ENCODE assay signal across 1 cellular context in the genomic region with DNA sequence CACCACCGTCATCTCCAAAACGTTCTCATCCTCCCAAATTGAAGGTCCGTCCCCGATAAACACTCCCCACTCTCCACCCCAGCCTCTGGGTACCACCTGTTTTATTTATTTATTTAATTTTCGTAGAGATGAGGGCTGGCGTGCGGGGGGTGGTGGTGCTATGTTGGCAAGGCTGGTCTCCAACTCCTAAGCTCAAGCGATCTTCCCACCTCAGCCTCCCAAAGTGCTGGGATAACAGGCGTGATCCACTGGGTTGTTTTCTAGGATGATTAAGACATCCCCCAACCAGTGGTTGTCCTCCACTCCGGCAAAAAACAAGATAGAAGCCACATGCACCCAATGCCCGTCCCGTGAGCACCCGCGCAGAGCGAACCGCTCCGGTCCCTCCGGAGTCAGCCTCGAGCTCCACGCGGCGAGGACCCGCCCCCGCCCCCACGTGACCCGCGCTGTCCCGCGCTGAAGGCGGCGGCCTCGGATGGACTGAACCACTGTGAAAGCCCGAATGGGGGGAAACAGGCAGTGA.
TF ChIP-seq lines count a peak whose summit lies in the region.

No MANE protein-coding gene starts in this region.

TF ChIP-seq in K562, 482 proteins besides CTCF, POLR2A, EP300 and RAD21 (continued from another document and continues in another):
- TF ChIP-seq TEAD1 (CRISPR knock-in tag; IDR thresholded peaks at IDR 0.05) = peak in 1 of 2 experiments; percentile 96; a peak in 2 of 4 replicates
- peak; percentile 49; the same call in 1 of the 2 replicates for TF ChIP-seq POLR2H (tag; IDR thresholded peaks at IDR 0.05; ENCODE audit: low read depth)
- no peak for TF ChIP-seq CC2D1A (IDR thresholded peaks at IDR 0.05)
- TF ChIP-seq, protein P1, sequence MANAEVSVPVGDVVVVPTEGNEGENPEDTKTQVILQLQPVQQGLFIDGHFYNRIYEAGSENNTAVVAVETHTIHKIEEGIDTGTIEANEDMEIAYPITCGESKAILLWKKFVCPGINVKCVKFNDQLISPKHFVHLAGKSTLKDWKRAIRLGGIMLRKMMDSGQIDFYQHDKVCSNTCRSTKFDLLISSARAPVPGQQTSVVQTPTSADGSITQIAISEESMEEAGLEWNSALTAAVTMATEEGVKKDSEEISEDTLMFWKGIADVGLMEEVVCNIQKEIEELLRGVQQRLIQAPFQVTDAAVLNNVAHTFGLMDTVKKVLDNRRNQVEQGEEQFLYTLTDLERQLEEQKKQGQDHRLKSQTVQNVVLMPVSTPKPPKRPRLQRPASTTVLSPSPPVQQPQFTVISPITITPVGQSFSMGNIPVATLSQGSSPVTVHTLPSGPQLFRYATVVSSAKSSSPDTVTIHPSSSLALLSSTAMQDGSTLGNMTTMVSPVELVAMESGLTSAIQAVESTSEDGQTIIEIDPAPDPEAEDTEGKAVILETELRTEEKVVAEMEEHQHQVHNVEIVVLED (CRISPR knock-in tag; IDR thresholded peaks at IDR 0.05) = 0 out of 2 replicates have a peak, but pooled peaks have one; percentile 44
- no peak; the same call in 1 of the 2 replicates for TF ChIP-seq SREBF1 (IDR thresholded peaks at IDR 0.05; ENCODE audit: borderline replicate concordance, low read depth, low read length)
- 0 out of 2 replicates have a peak, but pooled peaks have one; percentile 23 for TF ChIP-seq CBFA2T3 (IDR thresholded peaks at IDR 0.05)
- TF ChIP-seq DMBX1 (CRISPR knock-in tag; IDR thresholded peaks at IDR 0.05; ENCODE audit: borderline replicate concordance) = peak; percentile 94
- TF ChIP-seq ZNF263 (CRISPR knock-in tag; IDR thresholded peaks at IDR 0.05; ENCODE audit: borderline replicate concordance) = peak; percentile 83
- 0 out of 2 replicates have a peak, but pooled peaks have one; percentile 33 for TF ChIP-seq ZBTB7A (IDR thresholded peaks at IDR 0.05; ENCODE audit: borderline replicate concordance, control insufficient read depth, low read depth, low read length)
- no peak for TF ChIP-seq SIRT6 (IDR thresholded peaks at IDR 0.05; ENCODE audit: low read depth, low read length)
- TF ChIP-seq, protein P2, sequence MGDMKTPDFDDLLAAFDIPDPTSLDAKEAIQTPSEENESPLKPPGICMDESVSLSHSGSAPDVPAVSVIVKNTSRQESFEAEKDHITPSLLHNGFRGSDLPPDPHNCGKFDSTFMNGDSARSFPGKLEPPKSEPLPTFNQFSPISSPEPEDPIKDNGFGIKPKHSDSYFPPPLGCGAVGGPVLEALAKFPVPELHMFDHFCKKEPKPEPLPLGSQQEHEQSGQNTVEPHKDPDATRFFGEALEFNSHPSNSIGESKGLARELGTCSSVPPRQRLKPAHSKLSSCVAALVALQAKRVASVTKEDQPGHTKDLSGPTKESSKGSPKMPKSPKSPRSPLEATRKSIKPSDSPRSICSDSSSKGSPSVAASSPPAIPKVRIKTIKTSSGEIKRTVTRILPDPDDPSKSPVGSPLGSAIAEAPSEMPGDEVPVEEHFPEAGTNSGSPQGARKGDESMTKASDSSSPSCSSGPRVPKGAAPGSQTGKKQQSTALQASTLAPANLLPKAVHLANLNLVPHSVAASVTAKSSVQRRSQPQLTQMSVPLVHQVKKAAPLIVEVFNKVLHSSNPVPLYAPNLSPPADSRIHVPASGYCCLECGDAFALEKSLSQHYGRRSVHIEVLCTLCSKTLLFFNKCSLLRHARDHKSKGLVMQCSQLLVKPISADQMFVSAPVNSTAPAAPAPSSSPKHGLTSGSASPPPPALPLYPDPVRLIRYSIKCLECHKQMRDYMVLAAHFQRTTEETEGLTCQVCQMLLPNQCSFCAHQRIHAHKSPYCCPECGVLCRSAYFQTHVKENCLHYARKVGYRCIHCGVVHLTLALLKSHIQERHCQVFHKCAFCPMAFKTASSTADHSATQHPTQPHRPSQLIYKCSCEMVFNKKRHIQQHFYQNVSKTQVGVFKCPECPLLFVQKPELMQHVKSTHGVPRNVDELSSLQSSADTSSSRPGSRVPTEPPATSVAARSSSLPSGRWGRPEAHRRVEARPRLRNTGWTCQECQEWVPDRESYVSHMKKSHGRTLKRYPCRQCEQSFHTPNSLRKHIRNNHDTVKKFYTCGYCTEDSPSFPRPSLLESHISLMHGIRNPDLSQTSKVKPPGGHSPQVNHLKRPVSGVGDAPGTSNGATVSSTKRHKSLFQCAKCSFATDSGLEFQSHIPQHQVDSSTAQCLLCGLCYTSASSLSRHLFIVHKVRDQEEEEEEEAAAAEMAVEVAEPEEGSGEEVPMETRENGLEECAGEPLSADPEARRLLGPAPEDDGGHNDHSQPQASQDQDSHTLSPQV (IDR thresholded peaks at IDR 0.05) = peak; percentile 99
- TF ChIP-seq EHMT2 (IDR thresholded peaks at IDR 0.05) = no peak
- no peak for TF ChIP-seq GABPB2 (CRISPR knock-in tag; conservative IDR thresholded peaks at IDR 0.05)
- TF ChIP-seq MAZ (CRISPR knock-in tag; conservative IDR thresholded peaks at IDR 0.05 in 1 of 2, IDR thresholded peaks at IDR 0.05 in 1 of 2) = peak; percentile 50 to 72
- TF ChIP-seq GABPB1 (CRISPR knock-in tag; IDR thresholded peaks at IDR 0.05) = peak; percentile 83
- TF ChIP-seq, protein P3, sequence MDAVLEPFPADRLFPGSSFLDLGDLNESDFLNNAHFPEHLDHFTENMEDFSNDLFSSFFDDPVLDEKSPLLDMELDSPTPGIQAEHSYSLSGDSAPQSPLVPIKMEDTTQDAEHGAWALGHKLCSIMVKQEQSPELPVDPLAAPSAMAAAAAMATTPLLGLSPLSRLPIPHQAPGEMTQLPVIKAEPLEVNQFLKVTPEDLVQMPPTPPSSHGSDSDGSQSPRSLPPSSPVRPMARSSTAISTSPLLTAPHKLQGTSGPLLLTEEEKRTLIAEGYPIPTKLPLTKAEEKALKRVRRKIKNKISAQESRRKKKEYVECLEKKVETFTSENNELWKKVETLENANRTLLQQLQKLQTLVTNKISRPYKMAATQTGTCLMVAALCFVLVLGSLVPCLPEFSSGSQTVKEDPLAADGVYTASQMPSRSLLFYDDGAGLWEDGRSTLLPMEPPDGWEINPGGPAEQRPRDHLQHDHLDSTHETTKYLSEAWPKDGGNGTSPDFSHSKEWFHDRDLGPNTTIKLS (IDR thresholded peaks at IDR 0.05; ENCODE audit: borderline replicate concordance, low read depth) = peak; percentile 64
- TF ChIP-seq, protein P4, sequence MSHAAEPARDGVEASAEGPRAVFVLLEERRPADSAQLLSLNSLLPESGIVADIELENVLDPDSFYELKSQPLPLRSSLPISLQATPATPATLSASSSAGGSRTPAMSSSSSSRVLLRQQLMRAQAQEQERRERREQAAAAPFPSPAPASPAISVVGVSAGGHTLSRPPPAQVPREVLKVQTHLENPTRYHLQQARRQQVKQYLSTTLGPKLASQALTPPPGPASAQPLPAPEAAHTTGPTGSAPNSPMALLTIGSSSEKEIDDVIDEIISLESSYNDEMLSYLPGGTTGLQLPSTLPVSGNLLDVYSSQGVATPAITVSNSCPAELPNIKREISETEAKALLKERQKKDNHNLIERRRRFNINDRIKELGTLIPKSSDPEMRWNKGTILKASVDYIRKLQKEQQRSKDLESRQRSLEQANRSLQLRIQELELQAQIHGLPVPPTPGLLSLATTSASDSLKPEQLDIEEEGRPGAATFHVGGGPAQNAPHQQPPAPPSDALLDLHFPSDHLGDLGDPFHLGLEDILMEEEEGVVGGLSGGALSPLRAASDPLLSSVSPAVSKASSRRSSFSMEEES (CRISPR knock-in tag; IDR thresholded peaks at IDR 0.05) = peak; percentile 97
- TF ChIP-seq JUN (IDR thresholded peaks at IDR 0.05; ENCODE audit: borderline replicate concordance, low read depth, low read length) = peak; percentile 89; the same call in 1 of the 2 replicates
- peak; percentile 90; the same call in 1 of the 2 replicates for TF ChIP-seq JUN (CRISPR knock-in tag; IDR thresholded peaks at IDR 0.05; ENCODE audit: borderline replicate concordance)
- TF ChIP-seq, protein P5, sequence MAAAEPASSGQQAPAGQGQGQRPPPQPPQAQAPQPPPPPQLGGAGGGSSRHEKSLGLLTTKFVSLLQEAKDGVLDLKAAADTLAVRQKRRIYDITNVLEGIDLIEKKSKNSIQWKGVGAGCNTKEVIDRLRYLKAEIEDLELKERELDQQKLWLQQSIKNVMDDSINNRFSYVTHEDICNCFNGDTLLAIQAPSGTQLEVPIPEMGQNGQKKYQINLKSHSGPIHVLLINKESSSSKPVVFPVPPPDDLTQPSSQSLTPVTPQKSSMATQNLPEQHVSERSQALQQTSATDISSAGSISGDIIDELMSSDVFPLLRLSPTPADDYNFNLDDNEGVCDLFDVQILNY (CRISPR knock-in tag; IDR thresholded peaks at IDR 0.05) = peak; percentile 89
- TF ChIP-seq, protein P6, sequence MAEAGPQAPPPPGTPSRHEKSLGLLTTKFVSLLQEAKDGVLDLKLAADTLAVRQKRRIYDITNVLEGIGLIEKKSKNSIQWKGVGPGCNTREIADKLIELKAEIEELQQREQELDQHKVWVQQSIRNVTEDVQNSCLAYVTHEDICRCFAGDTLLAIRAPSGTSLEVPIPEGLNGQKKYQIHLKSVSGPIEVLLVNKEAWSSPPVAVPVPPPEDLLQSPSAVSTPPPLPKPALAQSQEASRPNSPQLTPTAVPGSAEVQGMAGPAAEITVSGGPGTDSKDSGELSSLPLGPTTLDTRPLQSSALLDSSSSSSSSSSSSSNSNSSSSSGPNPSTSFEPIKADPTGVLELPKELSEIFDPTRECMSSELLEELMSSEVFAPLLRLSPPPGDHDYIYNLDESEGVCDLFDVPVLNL (CRISPR knock-in tag; IDR thresholded peaks at IDR 0.05; ENCODE audit: low read depth) = peak; percentile 87
- TF ChIP-seq, protein P7, sequence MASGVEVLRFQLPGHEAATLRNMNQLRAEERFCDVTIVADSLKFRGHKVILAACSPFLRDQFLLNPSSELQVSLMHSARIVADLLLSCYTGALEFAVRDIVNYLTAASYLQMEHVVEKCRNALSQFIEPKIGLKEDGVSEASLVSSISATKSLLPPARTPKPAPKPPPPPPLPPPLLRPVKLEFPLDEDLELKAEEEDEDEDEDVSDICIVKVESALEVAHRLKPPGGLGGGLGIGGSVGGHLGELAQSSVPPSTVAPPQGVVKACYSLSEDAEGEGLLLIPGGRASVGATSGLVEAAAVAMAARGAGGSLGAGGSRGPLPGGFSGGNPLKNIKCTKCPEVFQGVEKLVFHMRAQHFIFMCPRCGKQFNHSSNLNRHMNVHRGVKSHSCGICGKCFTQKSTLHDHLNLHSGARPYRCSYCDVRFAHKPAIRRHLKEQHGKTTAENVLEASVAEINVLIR (CRISPR knock-in tag; IDR thresholded peaks at IDR 0.05) = no peak
- no peak for TF ChIP-seq U2AF1 (optimal IDR thresholded peaks at IDR 0.05; ENCODE audit: low read depth, low read length)
- TF ChIP-seq MAFK (IDR thresholded peaks at IDR 0.05; ENCODE audit: low read length) = no peak
- TF ChIP-seq, protein P8, sequence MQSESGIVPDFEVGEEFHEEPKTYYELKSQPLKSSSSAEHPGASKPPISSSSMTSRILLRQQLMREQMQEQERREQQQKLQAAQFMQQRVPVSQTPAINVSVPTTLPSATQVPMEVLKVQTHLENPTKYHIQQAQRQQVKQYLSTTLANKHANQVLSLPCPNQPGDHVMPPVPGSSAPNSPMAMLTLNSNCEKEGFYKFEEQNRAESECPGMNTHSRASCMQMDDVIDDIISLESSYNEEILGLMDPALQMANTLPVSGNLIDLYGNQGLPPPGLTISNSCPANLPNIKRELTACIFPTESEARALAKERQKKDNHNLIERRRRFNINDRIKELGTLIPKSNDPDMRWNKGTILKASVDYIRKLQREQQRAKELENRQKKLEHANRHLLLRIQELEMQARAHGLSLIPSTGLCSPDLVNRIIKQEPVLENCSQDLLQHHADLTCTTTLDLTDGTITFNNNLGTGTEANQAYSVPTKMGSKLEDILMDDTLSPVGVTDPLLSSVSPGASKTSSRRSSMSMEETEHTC (IDR thresholded peaks at IDR 0.05) = peak; percentile 83
- TF ChIP-seq HMGN3 (IDR thresholded peaks at IDR 0.05; ENCODE audit: borderline replicate concordance, extremely low read depth, insufficient read length, low read depth, low read length) = peak; percentile 74
- 0 out of 2 replicates have a peak, but pooled peaks have one; percentile 27 for TF ChIP-seq HNRNPL (IDR thresholded peaks at IDR 0.05; ENCODE audit: low read depth, low read length)
- no peak; the same call in none of the 2 replicates for TF ChIP-seq CREM (IDR thresholded peaks at IDR 0.05; ENCODE audit: low read depth)
- TF ChIP-seq ERF (CRISPR knock-in tag; IDR thresholded peaks at IDR 0.05) = 0 out of 2 replicates have a peak, but pooled peaks have one; percentile 59
- 0 out of 2 replicates have a peak, but pooled peaks have one; percentile 8 for TF ChIP-seq HDAC2 (IDR thresholded peaks at IDR 0.05)
- peak; percentile 93 for TF ChIP-seq E2F3 (CRISPR knock-in tag; IDR thresholded peaks at IDR 0.05)
- no peak for TF ChIP-seq EWSR1 (IDR thresholded peaks at IDR 0.05; ENCODE audit: borderline replicate concordance, low read depth, partially characterized antibody)
- 0 out of 2 replicates have a peak, but pooled peaks have one; percentile 21 for TF ChIP-seq DPF2 (IDR thresholded peaks at IDR 0.05)
- no peak for TF ChIP-seq HEY1 (CRISPR knock-in tag; IDR thresholded peaks at IDR 0.05; ENCODE audit: borderline replicate concordance)
- TF ChIP-seq ETV6 (IDR thresholded peaks at IDR 0.05; ENCODE audit: borderline replicate concordance in 1 of 2, low read depth in 2 of 2, low read length in 1 of 2) = no peak
- TF ChIP-seq ETV6 (CRISPR knock-in tag; IDR thresholded peaks at IDR 0.05; ENCODE audit: borderline replicate concordance) = peak; percentile 95
- TF ChIP-seq, protein P9, sequence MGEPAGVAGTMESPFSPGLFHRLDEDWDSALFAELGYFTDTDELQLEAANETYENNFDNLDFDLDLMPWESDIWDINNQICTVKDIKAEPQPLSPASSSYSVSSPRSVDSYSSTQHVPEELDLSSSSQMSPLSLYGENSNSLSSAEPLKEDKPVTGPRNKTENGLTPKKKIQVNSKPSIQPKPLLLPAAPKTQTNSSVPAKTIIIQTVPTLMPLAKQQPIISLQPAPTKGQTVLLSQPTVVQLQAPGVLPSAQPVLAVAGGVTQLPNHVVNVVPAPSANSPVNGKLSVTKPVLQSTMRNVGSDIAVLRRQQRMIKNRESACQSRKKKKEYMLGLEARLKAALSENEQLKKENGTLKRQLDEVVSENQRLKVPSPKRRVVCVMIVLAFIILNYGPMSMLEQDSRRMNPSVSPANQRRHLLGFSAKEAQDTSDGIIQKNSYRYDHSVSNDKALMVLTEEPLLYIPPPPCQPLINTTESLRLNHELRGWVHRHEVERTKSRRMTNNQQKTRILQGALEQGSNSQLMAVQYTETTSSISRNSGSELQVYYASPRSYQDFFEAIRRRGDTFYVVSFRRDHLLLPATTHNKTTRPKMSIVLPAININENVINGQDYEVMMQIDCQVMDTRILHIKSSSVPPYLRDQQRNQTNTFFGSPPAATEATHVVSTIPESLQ (CRISPR knock-in tag; IDR thresholded peaks at IDR 0.05) = peak; percentile 97; the same call in 1 of the 2 replicates
- TF ChIP-seq, protein P10, sequence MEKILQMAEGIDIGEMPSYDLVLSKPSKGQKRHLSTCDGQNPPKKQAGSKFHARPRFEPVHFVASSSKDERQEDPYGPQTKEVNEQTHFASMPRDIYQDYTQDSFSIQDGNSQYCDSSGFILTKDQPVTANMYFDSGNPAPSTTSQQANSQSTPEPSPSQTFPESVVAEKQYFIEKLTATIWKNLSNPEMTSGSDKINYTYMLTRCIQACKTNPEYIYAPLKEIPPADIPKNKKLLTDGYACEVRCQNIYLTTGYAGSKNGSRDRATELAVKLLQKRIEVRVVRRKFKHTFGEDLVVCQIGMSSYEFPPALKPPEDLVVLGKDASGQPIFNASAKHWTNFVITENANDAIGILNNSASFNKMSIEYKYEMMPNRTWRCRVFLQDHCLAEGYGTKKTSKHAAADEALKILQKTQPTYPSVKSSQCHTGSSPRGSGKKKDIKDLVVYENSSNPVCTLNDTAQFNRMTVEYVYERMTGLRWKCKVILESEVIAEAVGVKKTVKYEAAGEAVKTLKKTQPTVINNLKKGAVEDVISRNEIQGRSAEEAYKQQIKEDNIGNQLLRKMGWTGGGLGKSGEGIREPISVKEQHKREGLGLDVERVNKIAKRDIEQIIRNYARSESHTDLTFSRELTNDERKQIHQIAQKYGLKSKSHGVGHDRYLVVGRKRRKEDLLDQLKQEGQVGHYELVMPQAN (IDR thresholded peaks at IDR 0.05; ENCODE audit: borderline replicate concordance) = peak; percentile 30; the same call in 1 of the 2 replicates
- no peak for TF ChIP-seq KDM1A (IDR thresholded peaks at IDR 0.05)
- TF ChIP-seq TAF7 (tag; IDR thresholded peaks at IDR 0.05) = 0 out of 2 replicates have a peak, but pooled peaks have one; percentile 10
